ENCODE assay signal across 2 cellular contexts in the genomic region with DNA sequence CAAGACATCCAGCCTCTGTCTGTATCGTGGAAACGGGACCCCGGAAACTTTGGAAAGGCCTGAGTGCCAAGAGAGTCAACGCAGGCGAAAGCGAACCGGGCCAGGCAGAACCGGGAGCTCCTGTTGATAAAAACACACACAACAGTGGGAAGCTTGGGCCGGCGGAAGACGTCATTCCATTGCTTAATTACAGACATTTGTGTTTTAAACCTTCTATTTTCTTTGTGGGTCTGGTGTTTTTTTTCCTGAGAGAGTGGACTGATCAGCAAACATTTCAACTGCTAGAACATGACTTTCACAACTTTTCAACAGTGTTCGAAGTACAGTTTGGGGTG.
TF ChIP-seq lines count a peak whose summit lies in the region.

No MANE protein-coding gene starts in this region.

TF ChIP-seq in K562, 482 proteins besides CTCF, POLR2A, EP300 and RAD21 (continued from another document and continues in another):
- TF ChIP-seq, protein P1, sequence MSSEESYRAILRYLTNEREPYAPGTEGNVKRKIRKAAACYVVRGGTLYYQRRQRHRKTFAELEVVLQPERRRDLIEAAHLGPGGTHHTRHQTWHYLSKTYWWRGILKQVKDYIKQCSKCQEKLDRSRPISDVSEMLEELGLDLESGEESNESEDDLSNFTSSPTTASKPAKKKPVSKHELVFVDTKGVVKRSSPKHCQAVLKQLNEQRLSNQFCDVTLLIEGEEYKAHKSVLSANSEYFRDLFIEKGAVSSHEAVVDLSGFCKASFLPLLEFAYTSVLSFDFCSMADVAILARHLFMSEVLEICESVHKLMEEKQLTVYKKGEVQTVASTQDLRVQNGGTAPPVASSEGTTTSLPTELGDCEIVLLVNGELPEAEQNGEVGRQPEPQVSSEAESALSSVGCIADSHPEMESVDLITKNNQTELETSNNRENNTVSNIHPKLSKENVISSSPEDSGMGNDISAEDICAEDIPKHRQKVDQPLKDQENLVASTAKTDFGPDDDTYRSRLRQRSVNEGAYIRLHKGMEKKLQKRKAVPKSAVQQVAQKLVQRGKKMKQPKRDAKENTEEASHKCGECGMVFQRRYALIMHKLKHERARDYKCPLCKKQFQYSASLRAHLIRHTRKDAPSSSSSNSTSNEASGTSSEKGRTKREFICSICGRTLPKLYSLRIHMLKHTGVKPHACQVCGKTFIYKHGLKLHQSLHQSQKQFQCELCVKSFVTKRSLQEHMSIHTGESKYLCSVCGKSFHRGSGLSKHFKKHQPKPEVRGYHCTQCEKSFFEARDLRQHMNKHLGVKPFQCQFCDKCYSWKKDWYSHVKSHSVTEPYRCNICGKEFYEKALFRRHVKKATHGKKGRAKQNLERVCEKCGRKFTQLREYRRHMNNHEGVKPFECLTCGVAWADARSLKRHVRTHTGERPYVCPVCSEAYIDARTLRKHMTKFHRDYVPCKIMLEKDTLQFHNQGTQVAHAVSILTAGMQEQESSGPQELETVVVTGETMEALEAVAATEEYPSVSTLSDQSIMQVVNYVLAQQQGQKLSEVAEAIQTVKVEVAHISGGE (CRISPR knock-in tag; IDR thresholded peaks at IDR 0.05) = no peak
- no peak for TF ChIP-seq ATF1 (CRISPR knock-in tag; IDR thresholded peaks at IDR 0.05)
- TF ChIP-seq ATF1 (tag; IDR thresholded peaks at IDR 0.05) = peak; percentile 54; the same call in 1 of the 2 replicates
- TF ChIP-seq, protein P2, sequence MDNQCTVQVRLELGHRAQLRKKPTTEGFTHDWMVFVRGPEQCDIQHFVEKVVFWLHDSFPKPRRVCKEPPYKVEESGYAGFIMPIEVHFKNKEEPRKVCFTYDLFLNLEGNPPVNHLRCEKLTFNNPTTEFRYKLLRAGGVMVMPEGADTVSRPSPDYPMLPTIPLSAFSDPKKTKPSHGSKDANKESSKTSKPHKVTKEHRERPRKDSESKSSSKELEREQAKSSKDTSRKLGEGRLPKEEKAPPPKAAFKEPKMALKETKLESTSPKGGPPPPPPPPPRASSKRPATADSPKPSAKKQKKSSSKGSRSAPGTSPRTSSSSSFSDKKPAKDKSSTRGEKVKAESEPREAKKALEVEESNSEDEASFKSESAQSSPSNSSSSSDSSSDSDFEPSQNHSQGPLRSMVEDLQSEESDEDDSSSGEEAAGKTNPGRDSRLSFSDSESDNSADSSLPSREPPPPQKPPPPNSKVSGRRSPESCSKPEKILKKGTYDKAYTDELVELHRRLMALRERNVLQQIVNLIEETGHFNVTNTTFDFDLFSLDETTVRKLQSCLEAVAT (IDR thresholded peaks at IDR 0.05) = 0 out of 4 replicates have a peak, but pooled peaks of 1 of the 2 experiments have one; percentile 9
- TF ChIP-seq FUS (optimal IDR thresholded peaks at IDR 0.05; ENCODE audit: low read depth, low read length) = no peak
- TF ChIP-seq, protein P3, sequence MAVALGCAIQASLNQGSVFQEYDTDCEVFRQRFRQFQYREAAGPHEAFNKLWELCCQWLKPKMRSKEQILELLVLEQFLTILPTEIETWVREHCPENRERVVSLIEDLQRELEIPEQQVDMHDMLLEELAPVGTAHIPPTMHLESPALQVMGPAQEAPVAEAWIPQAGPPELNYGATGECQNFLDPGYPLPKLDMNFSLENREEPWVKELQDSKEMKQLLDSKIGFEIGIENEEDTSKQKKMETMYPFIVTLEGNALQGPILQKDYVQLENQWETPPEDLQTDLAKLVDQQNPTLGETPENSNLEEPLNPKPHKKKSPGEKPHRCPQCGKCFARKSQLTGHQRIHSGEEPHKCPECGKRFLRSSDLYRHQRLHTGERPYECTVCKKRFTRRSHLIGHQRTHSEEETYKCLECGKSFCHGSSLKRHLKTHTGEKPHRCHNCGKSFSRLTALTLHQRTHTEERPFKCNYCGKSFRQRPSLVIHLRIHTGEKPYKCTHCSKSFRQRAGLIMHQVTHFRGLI (CRISPR knock-in tag; IDR thresholded peaks at IDR 0.05) = no peak
- TF ChIP-seq SIX5 (IDR thresholded peaks at IDR 0.05; ENCODE audit: borderline replicate concordance in 1 of 2, insufficient read depth in 1 of 2, low read depth in 1 of 2, low read length in 2 of 2) = no peak
- TF ChIP-seq, protein P4, sequence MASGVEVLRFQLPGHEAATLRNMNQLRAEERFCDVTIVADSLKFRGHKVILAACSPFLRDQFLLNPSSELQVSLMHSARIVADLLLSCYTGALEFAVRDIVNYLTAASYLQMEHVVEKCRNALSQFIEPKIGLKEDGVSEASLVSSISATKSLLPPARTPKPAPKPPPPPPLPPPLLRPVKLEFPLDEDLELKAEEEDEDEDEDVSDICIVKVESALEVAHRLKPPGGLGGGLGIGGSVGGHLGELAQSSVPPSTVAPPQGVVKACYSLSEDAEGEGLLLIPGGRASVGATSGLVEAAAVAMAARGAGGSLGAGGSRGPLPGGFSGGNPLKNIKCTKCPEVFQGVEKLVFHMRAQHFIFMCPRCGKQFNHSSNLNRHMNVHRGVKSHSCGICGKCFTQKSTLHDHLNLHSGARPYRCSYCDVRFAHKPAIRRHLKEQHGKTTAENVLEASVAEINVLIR (CRISPR knock-in tag; IDR thresholded peaks at IDR 0.05) = no peak
- TF ChIP-seq ZNF124 (CRISPR knock-in tag; IDR thresholded peaks at IDR 0.05) = no peak
- no peak for TF ChIP-seq SMAD3 (CRISPR knock-in tag; conservative IDR thresholded peaks at IDR 0.05)
- TF ChIP-seq ZNF384 (IDR thresholded peaks at IDR 0.05; ENCODE audit: low read depth, low read length) = no peak
- no peak for TF ChIP-seq CREB1 (IDR thresholded peaks at IDR 0.05)
- TF ChIP-seq CREB1 (CRISPR knock-in tag; IDR thresholded peaks at IDR 0.05) = no peak
- TF ChIP-seq DACH1 (IDR thresholded peaks at IDR 0.05; ENCODE audit: partially characterized antibody) = no peak
- no peak for TF ChIP-seq BCOR (IDR thresholded peaks at IDR 0.05)
- TF ChIP-seq ZNF717 (CRISPR knock-in tag; IDR thresholded peaks at IDR 0.05) = no peak
- no peak for TF ChIP-seq RFX7 (CRISPR knock-in tag; IDR thresholded peaks at IDR 0.05)
- peak; percentile 36; the same call in 1 of the 2 replicates for TF ChIP-seq DPF2 (IDR thresholded peaks at IDR 0.05)
- TF ChIP-seq KDM5B (IDR thresholded peaks at IDR 0.05; ENCODE audit: insufficient replicate concordance, low read depth, low read length) = no peak
- no peak for TF ChIP-seq ZNF766 (CRISPR knock-in tag; conservative IDR thresholded peaks at IDR 0.05)
- TF ChIP-seq TAL1 (IDR thresholded peaks at IDR 0.05) = no peak
- TF ChIP-seq EP400 (IDR thresholded peaks at IDR 0.05) = no peak
- TF ChIP-seq, protein P5, sequence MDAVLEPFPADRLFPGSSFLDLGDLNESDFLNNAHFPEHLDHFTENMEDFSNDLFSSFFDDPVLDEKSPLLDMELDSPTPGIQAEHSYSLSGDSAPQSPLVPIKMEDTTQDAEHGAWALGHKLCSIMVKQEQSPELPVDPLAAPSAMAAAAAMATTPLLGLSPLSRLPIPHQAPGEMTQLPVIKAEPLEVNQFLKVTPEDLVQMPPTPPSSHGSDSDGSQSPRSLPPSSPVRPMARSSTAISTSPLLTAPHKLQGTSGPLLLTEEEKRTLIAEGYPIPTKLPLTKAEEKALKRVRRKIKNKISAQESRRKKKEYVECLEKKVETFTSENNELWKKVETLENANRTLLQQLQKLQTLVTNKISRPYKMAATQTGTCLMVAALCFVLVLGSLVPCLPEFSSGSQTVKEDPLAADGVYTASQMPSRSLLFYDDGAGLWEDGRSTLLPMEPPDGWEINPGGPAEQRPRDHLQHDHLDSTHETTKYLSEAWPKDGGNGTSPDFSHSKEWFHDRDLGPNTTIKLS (IDR thresholded peaks at IDR 0.05; ENCODE audit: borderline replicate concordance, low read depth) = no peak
- TF ChIP-seq LCOR (CRISPR knock-in tag; IDR thresholded peaks at IDR 0.05) = 0 out of 2 replicates have a peak, but pooled peaks have one; percentile 51

TF ChIP-seq in HepG2, 621 proteins besides CTCF, POLR2A, EP300 and RAD21 (continued from another document and continues in another):
- TF ChIP-seq, protein P6, sequence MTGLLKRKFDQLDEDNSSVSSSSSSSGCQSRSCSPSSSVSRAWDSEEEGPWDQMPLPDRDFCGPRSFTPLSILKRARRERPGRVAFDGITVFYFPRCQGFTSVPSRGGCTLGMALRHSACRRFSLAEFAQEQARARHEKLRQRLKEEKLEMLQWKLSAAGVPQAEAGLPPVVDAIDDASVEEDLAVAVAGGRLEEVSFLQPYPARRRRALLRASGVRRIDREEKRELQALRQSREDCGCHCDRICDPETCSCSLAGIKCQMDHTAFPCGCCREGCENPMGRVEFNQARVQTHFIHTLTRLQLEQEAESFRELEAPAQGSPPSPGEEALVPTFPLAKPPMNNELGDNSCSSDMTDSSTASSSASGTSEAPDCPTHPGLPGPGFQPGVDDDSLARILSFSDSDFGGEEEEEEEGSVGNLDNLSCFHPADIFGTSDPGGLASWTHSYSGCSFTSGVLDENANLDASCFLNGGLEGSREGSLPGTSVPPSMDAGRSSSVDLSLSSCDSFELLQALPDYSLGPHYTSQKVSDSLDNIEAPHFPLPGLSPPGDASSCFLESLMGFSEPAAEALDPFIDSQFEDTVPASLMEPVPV (CRISPR knock-in tag; IDR thresholded peaks at IDR 0.05) = no peak
- no peak for TF ChIP-seq NR3C1 (CRISPR knock-in tag; IDR thresholded peaks at IDR 0.05)
- no peak for TF ChIP-seq SMARCE1 (IDR thresholded peaks at IDR 0.05; ENCODE audit: borderline replicate concordance)
- TF ChIP-seq, protein P7, sequence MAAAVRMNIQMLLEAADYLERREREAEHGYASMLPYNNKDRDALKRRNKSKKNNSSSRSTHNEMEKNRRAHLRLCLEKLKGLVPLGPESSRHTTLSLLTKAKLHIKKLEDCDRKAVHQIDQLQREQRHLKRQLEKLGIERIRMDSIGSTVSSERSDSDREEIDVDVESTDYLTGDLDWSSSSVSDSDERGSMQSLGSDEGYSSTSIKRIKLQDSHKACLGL (CRISPR knock-in tag; IDR thresholded peaks at IDR 0.05) = no peak
- TF ChIP-seq, protein P8, sequence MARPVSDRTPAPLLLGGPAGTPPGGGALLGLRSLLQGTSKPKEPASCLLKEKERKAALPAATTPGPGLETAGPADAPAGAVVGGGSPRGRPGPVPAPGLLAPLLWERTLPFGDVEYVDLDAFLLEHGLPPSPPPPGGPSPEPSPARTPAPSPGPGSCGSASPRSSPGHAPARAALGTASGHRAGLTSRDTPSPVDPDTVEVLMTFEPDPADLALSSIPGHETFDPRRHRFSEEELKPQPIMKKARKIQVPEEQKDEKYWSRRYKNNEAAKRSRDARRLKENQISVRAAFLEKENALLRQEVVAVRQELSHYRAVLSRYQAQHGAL (CRISPR knock-in tag; IDR thresholded peaks at IDR 0.05; ENCODE audit: not compliant biosample characterization) = no peak
- no peak for TF ChIP-seq FIP1L1 (IDR thresholded peaks at IDR 0.05; ENCODE audit: borderline replicate concordance, insufficient read depth, low read depth, low read length)
- TF ChIP-seq POLR2G (IDR thresholded peaks at IDR 0.05; ENCODE audit: low read depth, low read length) = no peak
- no peak for TF ChIP-seq TMF1 (CRISPR knock-in tag; IDR thresholded peaks at IDR 0.05; ENCODE audit: low read depth)
- TF ChIP-seq ZNF776 (CRISPR knock-in tag; IDR thresholded peaks at IDR 0.05) = no peak
- no peak for TF ChIP-seq SOX6 (IDR thresholded peaks at IDR 0.05)
- 0 out of 2 replicates have a peak, but pooled peaks have one; percentile 9 for TF ChIP-seq SOX6 (CRISPR knock-in tag; IDR thresholded peaks at IDR 0.05)
- no peak; the same call in 1 of the 2 replicates for TF ChIP-seq SP2 (CRISPR knock-in tag; IDR thresholded peaks at IDR 0.05)
- TF ChIP-seq ZFP82 (CRISPR knock-in tag; IDR thresholded peaks at IDR 0.05; ENCODE audit: borderline replicate concordance) = 0 out of 2 replicates have a peak, but pooled peaks have one; percentile 11
- TF ChIP-seq, protein P9, sequence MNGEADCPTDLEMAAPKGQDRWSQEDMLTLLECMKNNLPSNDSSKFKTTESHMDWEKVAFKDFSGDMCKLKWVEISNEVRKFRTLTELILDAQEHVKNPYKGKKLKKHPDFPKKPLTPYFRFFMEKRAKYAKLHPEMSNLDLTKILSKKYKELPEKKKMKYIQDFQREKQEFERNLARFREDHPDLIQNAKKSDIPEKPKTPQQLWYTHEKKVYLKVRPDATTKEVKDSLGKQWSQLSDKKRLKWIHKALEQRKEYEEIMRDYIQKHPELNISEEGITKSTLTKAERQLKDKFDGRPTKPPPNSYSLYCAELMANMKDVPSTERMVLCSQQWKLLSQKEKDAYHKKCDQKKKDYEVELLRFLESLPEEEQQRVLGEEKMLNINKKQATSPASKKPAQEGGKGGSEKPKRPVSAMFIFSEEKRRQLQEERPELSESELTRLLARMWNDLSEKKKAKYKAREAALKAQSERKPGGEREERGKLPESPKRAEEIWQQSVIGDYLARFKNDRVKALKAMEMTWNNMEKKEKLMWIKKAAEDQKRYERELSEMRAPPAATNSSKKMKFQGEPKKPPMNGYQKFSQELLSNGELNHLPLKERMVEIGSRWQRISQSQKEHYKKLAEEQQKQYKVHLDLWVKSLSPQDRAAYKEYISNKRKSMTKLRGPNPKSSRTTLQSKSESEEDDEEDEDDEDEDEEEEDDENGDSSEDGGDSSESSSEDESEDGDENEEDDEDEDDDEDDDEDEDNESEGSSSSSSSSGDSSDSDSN (CRISPR knock-in tag; IDR thresholded peaks at IDR 0.05) = no peak; the same call in 1 of the 2 replicates
- TF ChIP-seq, protein P10, sequence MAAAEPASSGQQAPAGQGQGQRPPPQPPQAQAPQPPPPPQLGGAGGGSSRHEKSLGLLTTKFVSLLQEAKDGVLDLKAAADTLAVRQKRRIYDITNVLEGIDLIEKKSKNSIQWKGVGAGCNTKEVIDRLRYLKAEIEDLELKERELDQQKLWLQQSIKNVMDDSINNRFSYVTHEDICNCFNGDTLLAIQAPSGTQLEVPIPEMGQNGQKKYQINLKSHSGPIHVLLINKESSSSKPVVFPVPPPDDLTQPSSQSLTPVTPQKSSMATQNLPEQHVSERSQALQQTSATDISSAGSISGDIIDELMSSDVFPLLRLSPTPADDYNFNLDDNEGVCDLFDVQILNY (CRISPR knock-in tag; conservative IDR thresholded peaks at IDR 0.05) = no peak
- TF ChIP-seq, protein P11, sequence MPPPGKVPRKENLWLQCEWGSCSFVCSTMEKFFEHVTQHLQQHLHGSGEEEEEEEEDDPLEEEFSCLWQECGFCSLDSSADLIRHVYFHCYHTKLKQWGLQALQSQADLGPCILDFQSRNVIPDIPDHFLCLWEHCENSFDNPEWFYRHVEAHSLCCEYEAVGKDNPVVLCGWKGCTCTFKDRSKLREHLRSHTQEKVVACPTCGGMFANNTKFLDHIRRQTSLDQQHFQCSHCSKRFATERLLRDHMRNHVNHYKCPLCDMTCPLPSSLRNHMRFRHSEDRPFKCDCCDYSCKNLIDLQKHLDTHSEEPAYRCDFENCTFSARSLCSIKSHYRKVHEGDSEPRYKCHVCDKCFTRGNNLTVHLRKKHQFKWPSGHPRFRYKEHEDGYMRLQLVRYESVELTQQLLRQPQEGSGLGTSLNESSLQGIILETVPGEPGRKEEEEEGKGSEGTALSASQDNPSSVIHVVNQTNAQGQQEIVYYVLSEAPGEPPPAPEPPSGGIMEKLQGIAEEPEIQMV (CRISPR knock-in tag; IDR thresholded peaks at IDR 0.05; ENCODE audit: low read depth) = no peak
- peak; percentile 59 for TF ChIP-seq ZNF501 (CRISPR knock-in tag; IDR thresholded peaks at IDR 0.05)
- TF ChIP-seq SNAI1 (CRISPR knock-in tag; IDR thresholded peaks at IDR 0.05; ENCODE audit: borderline replicate concordance) = no peak
- TF ChIP-seq ZNF224 (CRISPR knock-in tag; IDR thresholded peaks at IDR 0.05) = no peak
